Comparison of ENCODE assay signal across 1 cellular context in the genomic region with DNA sequence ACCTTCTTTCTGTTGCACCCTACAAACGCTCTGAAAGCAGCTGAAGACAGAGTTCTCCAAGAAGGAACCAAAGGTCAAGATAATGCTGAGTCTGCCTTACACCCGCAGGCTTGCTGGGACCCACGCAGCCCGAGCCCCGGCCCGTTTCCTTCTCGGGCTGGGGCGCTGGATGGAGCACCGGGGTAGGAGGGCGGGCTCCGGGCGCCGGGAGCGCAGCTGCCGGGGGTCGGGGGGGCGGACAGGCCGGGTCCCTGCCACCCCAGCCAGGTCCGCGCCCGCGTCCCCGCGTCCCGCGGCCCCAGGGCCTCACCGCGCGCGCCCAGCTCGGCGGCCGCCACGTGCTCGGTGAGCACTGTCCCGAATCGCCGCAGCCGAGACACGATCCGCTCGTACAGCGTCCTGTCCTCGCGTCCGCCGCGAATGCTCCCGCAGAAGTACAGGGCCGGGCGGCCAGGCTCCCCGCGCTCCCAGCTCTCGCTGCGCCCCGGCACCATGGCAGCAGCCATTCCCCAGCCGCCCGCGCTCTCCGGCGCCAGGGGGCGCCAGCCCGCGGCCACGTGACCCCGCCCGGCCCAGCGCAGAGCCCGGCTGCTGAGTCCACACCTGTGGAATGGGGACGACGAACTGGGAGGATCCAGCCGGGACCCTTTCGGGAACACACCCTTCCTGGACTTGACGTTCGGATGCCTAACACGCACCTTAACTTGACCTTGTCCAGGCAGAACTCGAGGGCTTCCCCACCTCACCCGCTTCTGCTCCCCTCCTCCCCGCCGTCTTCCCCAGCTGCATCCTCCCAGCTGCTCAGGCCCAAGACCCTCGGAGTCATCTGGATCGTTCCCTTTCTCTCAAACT.
TF ChIP-seq lines count a peak whose summit lies in the region.

A gene with protein sequence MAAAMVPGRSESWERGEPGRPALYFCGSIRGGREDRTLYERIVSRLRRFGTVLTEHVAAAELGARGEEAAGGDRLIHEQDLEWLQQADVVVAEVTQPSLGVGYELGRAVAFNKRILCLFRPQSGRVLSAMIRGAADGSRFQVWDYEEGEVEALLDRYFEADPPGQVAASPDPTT (minus strand): TSS at position 531 of the 852 bp plus-strand sequence. CDS start 25 bp downstream, at position 506.

TF ChIP-seq in HepG2, 621 proteins besides CTCF, POLR2A, EP300 and RAD21 (continued from another document and continues in another):
- TF ChIP-seq, protein P1, sequence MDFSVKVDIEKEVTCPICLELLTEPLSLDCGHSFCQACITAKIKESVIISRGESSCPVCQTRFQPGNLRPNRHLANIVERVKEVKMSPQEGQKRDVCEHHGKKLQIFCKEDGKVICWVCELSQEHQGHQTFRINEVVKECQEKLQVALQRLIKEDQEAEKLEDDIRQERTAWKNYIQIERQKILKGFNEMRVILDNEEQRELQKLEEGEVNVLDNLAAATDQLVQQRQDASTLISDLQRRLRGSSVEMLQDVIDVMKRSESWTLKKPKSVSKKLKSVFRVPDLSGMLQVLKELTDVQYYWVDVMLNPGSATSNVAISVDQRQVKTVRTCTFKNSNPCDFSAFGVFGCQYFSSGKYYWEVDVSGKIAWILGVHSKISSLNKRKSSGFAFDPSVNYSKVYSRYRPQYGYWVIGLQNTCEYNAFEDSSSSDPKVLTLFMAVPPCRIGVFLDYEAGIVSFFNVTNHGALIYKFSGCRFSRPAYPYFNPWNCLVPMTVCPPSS (IDR thresholded peaks at IDR 0.05): no peak
- TF ChIP-seq ZNF549 (CRISPR knock-in tag; IDR thresholded peaks at IDR 0.05): peak; percentile 90
- TF ChIP-seq ZNF224 (CRISPR knock-in tag; IDR thresholded peaks at IDR 0.05): no peak
- TF ChIP-seq ZNF180 (CRISPR knock-in tag; IDR thresholded peaks at IDR 0.05; ENCODE audit: borderline replicate concordance, low read depth): no peak
- TF ChIP-seq, protein P2, sequence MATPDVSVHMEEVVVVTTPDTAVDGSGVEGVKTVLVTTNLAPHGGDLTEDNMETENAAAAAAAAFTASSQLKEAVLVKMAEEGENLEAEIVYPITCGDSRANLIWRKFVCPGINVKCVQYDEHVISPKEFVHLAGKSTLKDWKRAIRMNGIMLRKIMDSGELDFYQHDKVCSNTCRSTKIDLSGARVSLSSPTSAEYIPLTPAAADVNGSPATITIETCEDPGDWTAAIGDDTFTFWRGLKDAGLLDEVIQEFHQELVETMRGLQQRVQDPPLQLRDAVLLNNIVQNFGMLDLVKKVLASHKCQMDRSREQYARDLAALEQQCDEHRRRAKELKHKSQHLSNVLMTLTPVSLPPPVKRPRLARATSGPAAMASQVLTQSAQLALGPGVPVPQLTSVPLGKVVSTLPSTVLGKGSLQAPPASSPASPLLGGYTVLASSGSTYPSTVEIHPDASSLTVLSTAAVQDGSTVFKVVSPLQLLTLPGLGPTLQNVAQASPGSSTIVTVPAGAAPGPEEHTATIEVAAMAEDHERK (CRISPR knock-in tag; IDR thresholded peaks at IDR 0.05; ENCODE audit: low read depth): no peak
- no peak for TF ChIP-seq ZBTB42 (CRISPR knock-in tag; IDR thresholded peaks at IDR 0.05)
- peak; percentile 54 for TF ChIP-seq RARA (CRISPR knock-in tag; IDR thresholded peaks at IDR 0.05)
- peak; percentile 31 for TF ChIP-seq MED8 (CRISPR knock-in tag; IDR thresholded peaks at IDR 0.05; ENCODE audit: insufficient replicate concordance)
- TF ChIP-seq ZNF282 (IDR thresholded peaks at IDR 0.05; ENCODE audit: partially characterized antibody): no peak
- no peak for TF ChIP-seq PCBP2 (optimal IDR thresholded peaks at IDR 0.05; ENCODE audit: low read depth, low read length, poor library complexity, severe bottlenecking)
- peak; percentile 78 for TF ChIP-seq DNMT1 (CRISPR knock-in tag; IDR thresholded peaks at IDR 0.05)
- TF ChIP-seq KLF6 (CRISPR knock-in tag; IDR thresholded peaks at IDR 0.05): peak; percentile 93
- peak; percentile 52 for TF ChIP-seq MAFF (IDR thresholded peaks at IDR 0.05; ENCODE audit: low read depth, low read length)
- TF ChIP-seq CC2D1A (CRISPR knock-in tag; IDR thresholded peaks at IDR 0.05): no peak
- TF ChIP-seq, protein P3, sequence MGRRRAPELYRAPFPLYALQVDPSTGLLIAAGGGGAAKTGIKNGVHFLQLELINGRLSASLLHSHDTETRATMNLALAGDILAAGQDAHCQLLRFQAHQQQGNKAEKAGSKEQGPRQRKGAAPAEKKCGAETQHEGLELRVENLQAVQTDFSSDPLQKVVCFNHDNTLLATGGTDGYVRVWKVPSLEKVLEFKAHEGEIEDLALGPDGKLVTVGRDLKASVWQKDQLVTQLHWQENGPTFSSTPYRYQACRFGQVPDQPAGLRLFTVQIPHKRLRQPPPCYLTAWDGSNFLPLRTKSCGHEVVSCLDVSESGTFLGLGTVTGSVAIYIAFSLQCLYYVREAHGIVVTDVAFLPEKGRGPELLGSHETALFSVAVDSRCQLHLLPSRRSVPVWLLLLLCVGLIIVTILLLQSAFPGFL (CRISPR knock-in tag; IDR thresholded peaks at IDR 0.05): peak; percentile 92; the same call in 1 of the 2 replicates
- no peak for TF ChIP-seq KDM4B (CRISPR knock-in tag; IDR thresholded peaks at IDR 0.05)
- TF ChIP-seq KDM6A (CRISPR knock-in tag; IDR thresholded peaks at IDR 0.05; ENCODE audit: low read depth): no peak
- no peak for TF ChIP-seq NFE2 (CRISPR knock-in tag; IDR thresholded peaks at IDR 0.05)
- TF ChIP-seq PHF5A (CRISPR knock-in tag; IDR thresholded peaks at IDR 0.05; ENCODE audit: low read depth, unreplicated experiment): peak; percentile 61
- peak; percentile 39; the same call in 1 of the 2 replicates for TF ChIP-seq GATAD1 (CRISPR knock-in tag; IDR thresholded peaks at IDR 0.05)
- TF ChIP-seq FOSL2 (CRISPR knock-in tag; IDR thresholded peaks at IDR 0.05): peak; percentile 41; the same call in 1 of the 2 replicates
- TF ChIP-seq TBX2 (CRISPR knock-in tag; IDR thresholded peaks at IDR 0.05; ENCODE audit: borderline replicate concordance): peak; percentile 58; the same call in 1 of the 2 replicates
- TF ChIP-seq, protein P4, sequence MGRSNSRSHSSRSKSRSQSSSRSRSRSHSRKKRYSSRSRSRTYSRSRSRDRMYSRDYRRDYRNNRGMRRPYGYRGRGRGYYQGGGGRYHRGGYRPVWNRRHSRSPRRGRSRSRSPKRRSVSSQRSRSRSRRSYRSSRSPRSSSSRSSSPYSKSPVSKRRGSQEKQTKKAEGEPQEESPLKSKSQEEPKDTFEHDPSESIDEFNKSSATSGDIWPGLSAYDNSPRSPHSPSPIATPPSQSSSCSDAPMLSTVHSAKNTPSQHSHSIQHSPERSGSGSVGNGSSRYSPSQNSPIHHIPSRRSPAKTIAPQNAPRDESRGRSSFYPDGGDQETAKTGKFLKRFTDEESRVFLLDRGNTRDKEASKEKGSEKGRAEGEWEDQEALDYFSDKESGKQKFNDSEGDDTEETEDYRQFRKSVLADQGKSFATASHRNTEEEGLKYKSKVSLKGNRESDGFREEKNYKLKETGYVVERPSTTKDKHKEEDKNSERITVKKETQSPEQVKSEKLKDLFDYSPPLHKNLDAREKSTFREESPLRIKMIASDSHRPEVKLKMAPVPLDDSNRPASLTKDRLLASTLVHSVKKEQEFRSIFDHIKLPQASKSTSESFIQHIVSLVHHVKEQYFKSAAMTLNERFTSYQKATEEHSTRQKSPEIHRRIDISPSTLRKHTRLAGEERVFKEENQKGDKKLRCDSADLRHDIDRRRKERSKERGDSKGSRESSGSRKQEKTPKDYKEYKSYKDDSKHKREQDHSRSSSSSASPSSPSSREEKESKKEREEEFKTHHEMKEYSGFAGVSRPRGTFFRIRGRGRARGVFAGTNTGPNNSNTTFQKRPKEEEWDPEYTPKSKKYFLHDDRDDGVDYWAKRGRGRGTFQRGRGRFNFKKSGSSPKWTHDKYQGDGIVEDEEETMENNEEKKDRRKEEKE (IDR thresholded peaks at IDR 0.05): no peak
- TF ChIP-seq, protein P5, sequence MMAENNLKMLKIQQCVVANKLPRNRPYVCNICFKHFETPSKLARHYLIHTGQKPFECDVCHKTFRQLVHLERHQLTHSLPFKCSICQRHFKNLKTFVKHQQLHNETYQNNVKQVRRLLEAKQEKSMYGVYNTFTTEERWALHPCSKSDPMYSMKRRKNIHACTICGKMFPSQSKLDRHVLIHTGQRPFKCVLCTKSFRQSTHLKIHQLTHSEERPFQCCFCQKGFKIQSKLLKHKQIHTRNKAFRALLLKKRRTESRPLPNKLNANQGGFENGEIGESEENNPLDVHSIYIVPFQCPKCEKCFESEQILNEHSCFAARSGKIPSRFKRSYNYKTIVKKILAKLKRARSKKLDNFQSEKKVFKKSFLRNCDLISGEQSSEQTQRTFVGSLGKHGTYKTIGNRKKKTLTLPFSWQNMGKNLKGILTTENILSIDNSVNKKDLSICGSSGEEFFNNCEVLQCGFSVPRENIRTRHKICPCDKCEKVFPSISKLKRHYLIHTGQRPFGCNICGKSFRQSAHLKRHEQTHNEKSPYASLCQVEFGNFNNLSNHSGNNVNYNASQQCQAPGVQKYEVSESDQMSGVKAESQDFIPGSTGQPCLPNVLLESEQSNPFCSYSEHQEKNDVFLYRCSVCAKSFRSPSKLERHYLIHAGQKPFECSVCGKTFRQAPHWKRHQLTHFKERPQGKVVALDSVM (CRISPR knock-in tag; IDR thresholded peaks at IDR 0.05): peak; percentile 69
- TF ChIP-seq, protein P6, sequence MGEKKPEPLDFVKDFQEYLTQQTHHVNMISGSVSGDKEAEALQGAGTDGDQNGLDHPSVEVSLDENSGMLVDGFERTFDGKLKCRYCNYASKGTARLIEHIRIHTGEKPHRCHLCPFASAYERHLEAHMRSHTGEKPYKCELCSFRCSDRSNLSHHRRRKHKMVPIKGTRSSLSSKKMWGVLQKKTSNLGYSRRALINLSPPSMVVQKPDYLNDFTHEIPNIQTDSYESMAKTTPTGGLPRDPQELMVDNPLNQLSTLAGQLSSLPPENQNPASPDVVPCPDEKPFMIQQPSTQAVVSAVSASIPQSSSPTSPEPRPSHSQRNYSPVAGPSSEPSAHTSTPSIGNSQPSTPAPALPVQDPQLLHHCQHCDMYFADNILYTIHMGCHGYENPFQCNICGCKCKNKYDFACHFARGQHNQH (CRISPR knock-in tag; IDR thresholded peaks at IDR 0.05): peak; percentile 33; the same call in 1 of the 2 replicates
- no peak for TF ChIP-seq FOXJ3 (CRISPR knock-in tag; IDR thresholded peaks at IDR 0.05; ENCODE audit: borderline replicate concordance)
- TF ChIP-seq KDM3A (CRISPR knock-in tag; IDR thresholded peaks at IDR 0.05; ENCODE audit: low read depth): no peak
- peak; percentile 95 for TF ChIP-seq ZNF629 (CRISPR knock-in tag; conservative IDR thresholded peaks at IDR 0.05)
- 0 out of 2 replicates have a peak, but pooled peaks have one; percentile 25 for TF ChIP-seq JUND (CRISPR knock-in tag; IDR thresholded peaks at IDR 0.05)
- peak; percentile 77; the same call in 1 of the 2 replicates for TF ChIP-seq GFI1 (CRISPR knock-in tag; IDR thresholded peaks at IDR 0.05; ENCODE audit: borderline replicate concordance)
- peak; percentile 98 for TF ChIP-seq ATF7-NPFF (CRISPR knock-in tag; IDR thresholded peaks at IDR 0.05; ENCODE audit: low read depth)
- TF ChIP-seq, protein P7, sequence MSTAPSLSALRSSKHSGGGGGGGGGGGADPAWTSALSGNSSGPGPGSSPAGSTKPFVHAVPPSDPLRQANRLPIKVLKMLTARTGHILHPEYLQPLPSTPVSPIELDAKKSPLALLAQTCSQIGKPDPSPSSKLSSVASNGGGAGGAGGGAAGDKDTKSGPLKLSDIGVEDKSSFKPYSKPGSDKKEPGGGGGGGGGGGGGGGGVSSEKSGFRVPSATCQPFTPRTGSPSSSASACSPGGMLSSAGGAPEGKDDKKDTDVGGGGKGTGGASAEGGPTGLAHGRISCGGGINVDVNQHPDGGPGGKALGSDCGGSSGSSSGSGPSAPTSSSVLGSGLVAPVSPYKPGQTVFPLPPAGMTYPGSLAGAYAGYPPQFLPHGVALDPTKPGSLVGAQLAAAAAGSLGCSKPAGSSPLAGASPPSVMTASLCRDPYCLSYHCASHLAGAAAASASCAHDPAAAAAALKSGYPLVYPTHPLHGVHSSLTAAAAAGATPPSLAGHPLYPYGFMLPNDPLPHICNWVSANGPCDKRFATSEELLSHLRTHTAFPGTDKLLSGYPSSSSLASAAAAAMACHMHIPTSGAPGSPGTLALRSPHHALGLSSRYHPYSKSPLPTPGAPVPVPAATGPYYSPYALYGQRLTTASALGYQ (CRISPR knock-in tag; IDR thresholded peaks at IDR 0.05): peak; percentile 88
- TF ChIP-seq, protein P8, sequence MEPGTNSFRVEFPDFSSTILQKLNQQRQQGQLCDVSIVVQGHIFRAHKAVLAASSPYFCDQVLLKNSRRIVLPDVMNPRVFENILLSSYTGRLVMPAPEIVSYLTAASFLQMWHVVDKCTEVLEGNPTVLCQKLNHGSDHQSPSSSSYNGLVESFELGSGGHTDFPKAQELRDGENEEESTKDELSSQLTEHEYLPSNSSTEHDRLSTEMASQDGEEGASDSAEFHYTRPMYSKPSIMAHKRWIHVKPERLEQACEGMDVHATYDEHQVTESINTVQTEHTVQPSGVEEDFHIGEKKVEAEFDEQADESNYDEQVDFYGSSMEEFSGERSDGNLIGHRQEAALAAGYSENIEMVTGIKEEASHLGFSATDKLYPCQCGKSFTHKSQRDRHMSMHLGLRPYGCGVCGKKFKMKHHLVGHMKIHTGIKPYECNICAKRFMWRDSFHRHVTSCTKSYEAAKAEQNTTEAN (CRISPR knock-in tag; conservative IDR thresholded peaks at IDR 0.05): peak; percentile 87
- TF ChIP-seq, protein P9, sequence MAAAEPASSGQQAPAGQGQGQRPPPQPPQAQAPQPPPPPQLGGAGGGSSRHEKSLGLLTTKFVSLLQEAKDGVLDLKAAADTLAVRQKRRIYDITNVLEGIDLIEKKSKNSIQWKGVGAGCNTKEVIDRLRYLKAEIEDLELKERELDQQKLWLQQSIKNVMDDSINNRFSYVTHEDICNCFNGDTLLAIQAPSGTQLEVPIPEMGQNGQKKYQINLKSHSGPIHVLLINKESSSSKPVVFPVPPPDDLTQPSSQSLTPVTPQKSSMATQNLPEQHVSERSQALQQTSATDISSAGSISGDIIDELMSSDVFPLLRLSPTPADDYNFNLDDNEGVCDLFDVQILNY (CRISPR knock-in tag; conservative IDR thresholded peaks at IDR 0.05): peak; percentile 60; the same call in 1 of the 2 replicates
- TF ChIP-seq KDM5A (IDR thresholded peaks at IDR 0.05; ENCODE audit: borderline replicate concordance, low read length): no peak
- peak; percentile 94 for TF ChIP-seq ZNF782 (CRISPR knock-in tag; IDR thresholded peaks at IDR 0.05; ENCODE audit: borderline replicate concordance)
- no peak; the same call in 1 of the 2 replicates for TF ChIP-seq AHR (CRISPR knock-in tag; IDR thresholded peaks at IDR 0.05)
- TF ChIP-seq ZNF652 (CRISPR knock-in tag; IDR thresholded peaks at IDR 0.05; ENCODE audit: borderline replicate concordance, low read depth): no peak
- TF ChIP-seq SP140L (CRISPR knock-in tag; IDR thresholded peaks at IDR 0.05; ENCODE audit: borderline replicate concordance): no peak
- TF ChIP-seq ZFP36L2 (CRISPR knock-in tag; IDR thresholded peaks at IDR 0.05): 0 out of 2 replicates have a peak, but pooled peaks have one; percentile 31
- peak; percentile 4; the same call in 1 of the 2 replicates for TF ChIP-seq HNF4A (CRISPR knock-in tag; IDR thresholded peaks at IDR 0.05)
- peak; percentile 26 for TF ChIP-seq ZNF883 (CRISPR knock-in tag; IDR thresholded peaks at IDR 0.05; ENCODE audit: not compliant biosample characterization)
- 0 out of 2 replicates have a peak, but pooled peaks have one; percentile 54 for TF ChIP-seq ZNF337 (CRISPR knock-in tag; IDR thresholded peaks at IDR 0.05; ENCODE audit: borderline replicate concordance, low read depth)
- TF ChIP-seq ATRX (CRISPR knock-in tag; IDR thresholded peaks at IDR 0.05; ENCODE audit: borderline replicate concordance): no peak
- no peak for TF ChIP-seq ARNT (IDR thresholded peaks at IDR 0.05)
